In the genomic region with DNA sequence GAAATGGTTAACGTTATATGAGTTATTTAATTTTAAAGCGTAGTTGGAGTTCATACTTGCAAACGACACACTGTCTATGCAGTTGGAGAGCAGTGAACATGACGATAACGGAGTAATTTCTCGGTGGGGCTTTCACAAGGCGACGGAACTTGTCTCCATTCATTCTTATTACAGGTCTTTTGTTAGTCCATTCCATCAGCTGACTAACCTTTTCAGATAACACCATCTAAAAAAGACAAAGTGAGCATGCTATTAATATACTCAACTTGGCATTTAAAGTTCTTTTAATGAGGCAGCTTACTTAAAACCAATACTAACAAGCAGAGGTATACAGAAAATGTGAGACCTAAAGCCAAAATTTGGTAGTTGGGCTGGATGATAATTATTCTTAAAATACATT, we compare ENCODE assay signal across 27 cellular contexts. TPM values are rescaled to one million over a fixed set of nuclear protein-coding genes. Genes with fewer than 3 reads are reported as not detected.
A peak's percentile ranks its signal among the peaks of the same experiment; 100 is the strongest.
DNase-seq lines count a peak whose midpoint lies in the region; ATAC-seq, FAIRE-seq and TF ChIP-seq lines count a peak whose summit lies in the region.
"Had no signal": no experiment of that assay in that cellular context is flagged by ENCODE, and none has a peak within 500 bp of the region (broad histone marks: within the 10 kb centered on the region; RNA-seq: fewer than 3 reads in every experiment).

No MANE protein-coding gene starts in this region.

- no peaks in the 10 kb centered on the region for H3K9me3 Mint-ChIP-seq in astrocyte (ENCODE audit: unreplicated experiment)
- H3K9me3 Mint-ChIP-seq: CD14-positive monocyte; CD4-positive, alpha-beta memory T cell; CD4-positive, CD25-positive, alpha-beta regulatory T cell; CD8-positive, alpha-beta memory T cell had no signal

- H3K27ac Mint-ChIP-seq in astrocyte (ENCODE audit: unreplicated experiment), result no peak overlapping the region
- H3K27ac Mint-ChIP-seq: CD14-positive monocyte; CD8-positive, alpha-beta memory T cell had no signal

- H3K4me1 ChIP-seq in heart left ventricle (peaks cover 0 to 5% (median 0%) of the 10 kb centered on the region in 12 donors), right atrium auricular region (no peaks in the 10 kb centered on the region), astrocyte (ENCODE audit: insufficient read depth, low read length) (no peaks in the 10 kb centered on the region)
- H3K4me1 ChIP-seq: BE2C, BLaER1 had no signal

- H3K9me3 ChIP-seq in heart left ventricle (no peaks in the 10 kb centered on the region), right atrium auricular region (no peaks in the 10 kb centered on the region), astrocyte (ENCODE audit: insufficient read depth, low read depth, low read length) (no peaks in the 10 kb centered on the region)
- H3K9me3 ChIP-seq: BE2C, BLaER1 had no signal

- H4K20me1 ChIP-seq in astrocyte (ENCODE audit: insufficient read depth, low read length), result no peaks in the 10 kb centered on the region

- H3K4me3 ChIP-seq in heart left ventricle, result no peak overlapping the region
- no peak overlapping the region for H3K4me3 ChIP-seq in right atrium auricular region
- H3K4me3 ChIP-seq in astrocyte (ENCODE audit: insufficient read depth, low read depth, low read length), result no peak overlapping the region
- H3K4me3 ChIP-seq: BLaER1, GM12878 had no signal

- ATAC-seq in heart left ventricle, result peak in 3 of 4 donors; percentile 36 to 73 (median 55)
- ATAC-seq in left ventricle myocardium superior, result peak; percentile 64
- ATAC-seq in GM18868 (IDR thresholded peaks at IDR 0.05; ENCODE audit: unreplicated experiment), result no peak
- ATAC-seq: GM12878 had no signal

- no peaks in the 10 kb centered on the region for H3K27me3 Mint-ChIP-seq in astrocyte (ENCODE audit: low read depth, unreplicated experiment)
- H3K27me3 Mint-ChIP-seq: CD4-positive, alpha-beta memory T cell; CD4-positive, CD25-positive, alpha-beta regulatory T cell; CD8-positive, alpha-beta memory T cell had no signal

- H3K4me1 Mint-ChIP-seq in astrocyte (ENCODE audit: low read depth, unreplicated experiment), result no peaks in the 10 kb centered on the region
- H3K4me1 Mint-ChIP-seq: CD14-positive monocyte had no signal

- FAIRE-seq in astrocyte (lab: Jason Lieb, UNC), result peak; percentile 39
- FAIRE-seq: A204.1, GM12878, GM12892, GM18507 had no signal

- no peak overlapping the region for H3K9ac ChIP-seq in astrocyte (ENCODE audit: low read length)
- H3K9ac ChIP-seq: BLaER1 had no signal

- H3K27me3 ChIP-seq in heart left ventricle, result no peaks in the 10 kb centered on the region
- H3K27me3 ChIP-seq in right atrium auricular region, result no peaks in the 10 kb centered on the region
- H3K27me3 ChIP-seq in astrocyte (ENCODE audit: insufficient read depth, low read length), result no peaks in the 10 kb centered on the region
- H3K27me3 ChIP-seq: BE2C had no signal

- 49 to 81% (median 77%) methylated on average over 8 of the region's 8 CpGs for WGBS in heart left ventricle, 4 donors

- no peak for TF ChIP-seq CTCF in heart left ventricle (IDR thresholded peaks at IDR 0.05)
- TF ChIP-seq CTCF in right atrium auricular region (IDR thresholded peaks at IDR 0.05), result no peak
- no peak for TF ChIP-seq CTCF in astrocyte (IDR thresholded peaks at IDR 0.05; ENCODE audit: insufficient read depth, low read depth, low read length)

- H3K27ac ChIP-seq in heart left ventricle (peak overlapping the region in 3 of 12 donors; percentile 2 to 59 (median 42)), right atrium auricular region (no peak overlapping the region), astrocyte (ENCODE audit: low read depth, low read length) (no peak overlapping the region)
- H3K27ac ChIP-seq: BLaER1 had no signal

- intact Hi-C loops in heart left ventricle (cut with DNase I), result no loop called here
- intact Hi-C loops in left ventricle myocardium superior (cut with micrococcal nuclease), result no loop called here
- intact Hi-C loops in cardiac septum (cut with DNase I), result no loop called here

- peaks cover 14% of the 10 kb centered on the region for H3K79me2 ChIP-seq in astrocyte (ENCODE audit: insufficient read depth, low read length)

- TF ChIP-seq POLR2A in heart left ventricle (IDR thresholded peaks at IDR 0.05), result no peak

- H3K36me3 ChIP-seq in heart left ventricle (peaks cover 0 to 37% (median 22%) of the 10 kb centered on the region in 9 donors), right atrium auricular region (peaks cover 5% of the 10 kb centered on the region), astrocyte (ENCODE audit: insufficient read depth, low read length) (no peaks in the 10 kb centered on the region)
- H3K36me3 ChIP-seq: BE2C had no signal

- no peak overlapping the region for H3K4me2 ChIP-seq in astrocyte (ENCODE audit: low read length)
- H3K4me2 ChIP-seq: BLaER1 had no signal

- DNase-seq in heart left ventricle (no peak), right atrium auricular region (ENCODE audit: low spot score) (no peak), left ventricle myocardium superior (no peak), cardiac septum (ENCODE audit: low spot score) (no peak), astrocyte (ENCODE audit: low read depth) (no peak)
- DNase-seq: 8988T; ACHN; BE2C; C1 segment of cervical spinal cord; CD4-positive, alpha-beta memory T cell; CD4-positive, CD25-positive, alpha-beta regulatory T cell; CD8-positive, alpha-beta memory T cell; COR-L47; DMS 273 treated with DMSO at 0.1 percent for 48 hours; DMS153; DMS53; DMS79; DND-41; EL; GDM1 had no signal

- no peak overlapping the region for H3K4me3 Mint-ChIP-seq in astrocyte (ENCODE audit: unreplicated experiment)
- H3K4me3 Mint-ChIP-seq: CD14-positive monocyte; CD4-positive, alpha-beta memory T cell; CD4-positive, CD25-positive, alpha-beta regulatory T cell; CD8-positive, alpha-beta memory T cell had no signal

- peaks cover 4% of the 10 kb centered on the region for H3K36me3 Mint-ChIP-seq in astrocyte (ENCODE audit: low read depth, unreplicated experiment)

- H2AFZ ChIP-seq in astrocyte (ENCODE audit: low read depth, low read length), result no peak overlapping the region

RNA-seq across cellular contexts. Expression of a gene that starts 19.9 kb away (rescaled TPM):
- total RNA-seq in heart left ventricle, result 10 to 100 TPM; 41.6 to 75.7 (median 56.3) TPM
- 10 to 100 TPM; 17.4 to 77.2 TPM for polyA plus RNA-seq in heart left ventricle
- 10 to 100 TPM; 48.4 to 55.5 TPM for total RNA-seq in right atrium auricular region
- 49.5 TPM for total RNA-seq in left ventricle myocardium superior
- 47.6 TPM for total RNA-seq in cardiac septum
- 84.3 and 95.6 TPM in 2 replicates for total RNA-seq in astrocyte

RNA-seq across cellular contexts. Expression of a gene that starts 23.9 kb away (rescaled TPM):
- total RNA-seq in heart left ventricle (1,000 to 10,000 TPM in 8 of 9 donors, 100 to 1,000 TPM in 1; 815 to 2,958 (median 1,377) TPM), right atrium auricular region (1,000 to 10,000 TPM; 1,439 to 1,473 TPM), left ventricle myocardium superior (1,790 TPM), cardiac septum (1,124 TPM), astrocyte (246 and 250 TPM in 2 replicates)
- polyA plus RNA-seq in heart left ventricle, result 1,000 to 10,000 TPM; 2,480 to 8,827 TPM

RNA-seq across cellular contexts. Expression of a gene that starts 35.1 kb away (rescaled TPM):
- total RNA-seq in heart left ventricle (1 to 10 TPM; 4.4 to 9.3 (median 5.8) TPM), right atrium auricular region (1 to 10 TPM; 6.3 to 7.5 TPM), left ventricle myocardium superior (4.8 TPM), cardiac septum (6.6 TPM), astrocyte (15.0 and 17.2 TPM in 2 replicates)
- polyA plus RNA-seq in heart left ventricle, result 1 to 10 TPM; 1.4 to 2.9 TPM
